Comparison of ENCODE assay signal across 22 cellular contexts in genomic region chr5:79256563-79256962, GRCh38.
"Had no signal": no experiment of that assay in that cellular context is flagged by ENCODE, and none has a peak within 500 bp of the region (broad histone marks: within the 10 kb centered on the region; RNA-seq: fewer than 3 reads in every experiment).

No MANE protein-coding gene starts in this region.

- H3K4me1 ChIP-seq: prostate gland, upper lobe of right lung had no signal

- H3K27me3 ChIP-seq: heart right ventricle, neutrophil, ovary, spleen, upper lobe of right lung had no signal

- H3K9me3 Mint-ChIP-seq: activated CD4-positive, alpha-beta memory T cell treated with anti-CD3 and anti-CD28 coated beads, Interleukin-2, amount 10 ng/mL, durations not matched to agents 7 days and 5 days; activated CD4-positive, alpha-beta T cell treated with anti-CD3 and anti-CD28 coated beads, Interleukin-2, amount 10 ng/mL, durations not matched to agents 24 days and 14 days; activated naive CD4-positive, alpha-beta T cell treated with anti-CD3 and anti-CD28 coated beads for 36 hours; activated naive CD8-positive, alpha-beta T cell treated with anti-CD3 and anti-CD28 coated beads, Interleukin-2, amount 50 U/mL, for 24 hours; activated T-cell treated with anti-CD3 and anti-CD28 coated beads, Interleukin-2, amount 50 U/mL, for 72 hours; dendritic cell treated with granulocyte-macrophage colony-stimulating factor and Interleukin-4, amounts not matched to agents 40 ng/mL and 50 ng/mL, for 4 days; natural killer cell treated with Interleukin-12 subunit alpha and Interleukin-12 subunit beta and Interleukin-15 and Interleukin-18, amount 100 ng/mL, for 72 hours had no signal

- H3K27ac Mint-ChIP-seq: activated CD4-positive, alpha-beta memory T cell treated with anti-CD3 and anti-CD28 coated beads, Interleukin-2, amount 10 ng/mL, durations not matched to agents 7 days and 5 days; activated CD4-positive, alpha-beta T cell treated with anti-CD3 and anti-CD28 coated beads, Interleukin-2, amount 10 ng/mL, durations not matched to agents 24 days and 14 days; activated naive CD4-positive, alpha-beta T cell treated with anti-CD3 and anti-CD28 coated beads for 36 hours; activated naive CD8-positive, alpha-beta T cell treated with anti-CD3 and anti-CD28 coated beads, Interleukin-2, amount 50 U/mL, for 24 hours; activated T-cell treated with anti-CD3 and anti-CD28 coated beads, Interleukin-2, amount 50 U/mL, for 72 hours; brain; dendritic cell treated with granulocyte-macrophage colony-stimulating factor and Interleukin-4, amounts not matched to agents 40 ng/mL and 50 ng/mL, for 4 days; mesothelial cell of epicardium had no signal

- H3K36me3 ChIP-seq: heart right ventricle, neutrophil, ovary, prostate gland, thoracic aorta, upper lobe of right lung had no signal

- H3K4me3 ChIP-seq: heart right ventricle, lung, ovary, prostate gland, spleen, thoracic aorta, upper lobe of right lung had no signal

- H3K27ac ChIP-seq: heart right ventricle, neutrophil, ovary, prostate gland, spleen, thoracic aorta, upper lobe of right lung had no signal

- DNase-seq: activated CD4-positive, alpha-beta memory T cell treated with anti-CD3 and anti-CD28 coated beads, Interleukin-2, amount 10 ng/mL, durations not matched to agents 7 days and 5 days; activated CD4-positive, alpha-beta T cell treated with anti-CD3 and anti-CD28 coated beads, Interleukin-2, amount 10 ng/mL, durations not matched to agents 24 days and 14 days; activated effector memory CD4-positive, alpha-beta T cell treated with Interleukin-2 at 50 U/mL for 16 hours; activated naive CD4-positive, alpha-beta T cell treated with anti-CD3 and anti-CD28 coated beads for 36 hours; activated naive CD8-positive, alpha-beta T cell treated with anti-CD3 and anti-CD28 coated beads, Interleukin-2, amount 50 U/mL, for 24 hours; activated T-cell treated with anti-CD3 and anti-CD28 coated beads, Interleukin-2, amount 50 U/mL, for 72 hours; effector CD4-positive, alpha-beta T cell; kidney; ovary; spleen; stimulated activated CD4-positive, alpha-beta T cell treated with anti-CD3 and anti-CD28 coated beads, Interleukin-4, amount 100 ng/mL, for 1 hour; stimulated activated naive CD4-positive, alpha-beta T cell treated with Interleukin-2 at 50 U/mL for 16 hours; upper lobe of right lung had no signal

- H3K27me3 Mint-ChIP-seq: activated CD4-positive, alpha-beta memory T cell treated with anti-CD3 and anti-CD28 coated beads, Interleukin-2, amount 10 ng/mL, durations not matched to agents 7 days and 5 days; activated CD4-positive, alpha-beta T cell treated with anti-CD3 and anti-CD28 coated beads, Interleukin-2, amount 10 ng/mL, durations not matched to agents 24 days and 14 days; activated naive CD8-positive, alpha-beta T cell treated with anti-CD3 and anti-CD28 coated beads, Interleukin-2, amount 50 U/mL, for 24 hours; brain; dendritic cell treated with granulocyte-macrophage colony-stimulating factor and Interleukin-4, amounts not matched to agents 40 ng/mL and 50 ng/mL, for 4 days; natural killer cell treated with Interleukin-12 subunit alpha and Interleukin-12 subunit beta and Interleukin-15 and Interleukin-18, amount 100 ng/mL, for 72 hours had no signal

- H3K9me3 ChIP-seq: neutrophil, ovary, prostate gland, spleen, thoracic aorta, upper lobe of right lung had no signal

- H3K36me3 Mint-ChIP-seq: natural killer cell treated with Interleukin-12 subunit alpha and Interleukin-12 subunit beta and Interleukin-15 and Interleukin-18, amount 100 ng/mL, for 72 hours had no signal

- H3K4me3 Mint-ChIP-seq: activated CD4-positive, alpha-beta memory T cell treated with anti-CD3 and anti-CD28 coated beads, Interleukin-2, amount 10 ng/mL, durations not matched to agents 7 days and 5 days; activated CD4-positive, alpha-beta T cell treated with anti-CD3 and anti-CD28 coated beads, Interleukin-2, amount 10 ng/mL, durations not matched to agents 24 days and 14 days; activated naive CD4-positive, alpha-beta T cell treated with anti-CD3 and anti-CD28 coated beads for 36 hours; activated naive CD8-positive, alpha-beta T cell treated with anti-CD3 and anti-CD28 coated beads, Interleukin-2, amount 50 U/mL, for 24 hours; brain; dendritic cell treated with granulocyte-macrophage colony-stimulating factor and Interleukin-4, amounts not matched to agents 40 ng/mL and 50 ng/mL, for 4 days; mesothelial cell of epicardium; natural killer cell treated with Interleukin-12 subunit alpha and Interleukin-12 subunit beta and Interleukin-15 and Interleukin-18, amount 100 ng/mL, for 72 hours had no signal
